In genomic region chr19:30519607-30520205, GRCh38 we compare ENCODE assay signal across 1 cellular context.
TF ChIP-seq lines count a peak whose summit lies in the region.

No MANE protein-coding gene starts in this region.

TF ChIP-seq in A549, 52 proteins besides CTCF, POLR2A, EP300 and RAD21 (continued from another document):
- TF ChIP-seq HOXB5 (CRISPR knock-in tag; IDR thresholded peaks at IDR 0.05): no peak
- no peak for TF ChIP-seq CBX2 (IDR thresholded peaks at IDR 0.05; ENCODE audit: borderline replicate concordance, low read depth)
- TF ChIP-seq RNF2 (IDR thresholded peaks at IDR 0.05; ENCODE audit: borderline replicate concordance, low read depth): no peak
- no peak for TF ChIP-seq JUNB (IDR thresholded peaks at IDR 0.05)
- no peak for TF ChIP-seq SREBF2 (IDR thresholded peaks at IDR 0.05)
- TF ChIP-seq HOXA7 (CRISPR knock-in tag; IDR thresholded peaks at IDR 0.05): no peak
TF ChIP-seq in A549: peak in this region for 0.
